8 cellular contexts compared by ENCODE assay signal in genomic region chr6:157800420-157801237, GRCh38. TPM values are rescaled to one million over a fixed set of nuclear protein-coding genes. Genes with fewer than 3 reads are reported as not detected.
A peak's percentile ranks its signal among the peaks of the same experiment; 100 is the strongest.
DNase-seq lines count a peak whose midpoint lies in the region; ATAC-seq lines count a peak whose summit lies in the region.

No MANE protein-coding gene starts in this region.

- peak overlapping the region; percentile 39 for H3K4me3 Mint-ChIP-seq in stimulated activated effector memory CD8-positive, alpha-beta T cell treated with anti-CD3 and anti-CD28 coated beads, Interleukin-12 subunit alpha, Interleukin-12 subunit beta, amount 100 ng/mL, for 72 hours

- no peaks in the 10 kb centered on the region for H3K36me3 Mint-ChIP-seq in stimulated activated effector memory CD8-positive, alpha-beta T cell treated with anti-CD3 and anti-CD28 coated beads, Interleukin-12 subunit alpha, Interleukin-12 subunit beta, amount 100 ng/mL, for 72 hours

- intact Hi-C loops in head of caudate nucleus (cut with DNase I) = no loop called here

- peak overlapping the region; percentile 6 for H3K27ac Mint-ChIP-seq in stimulated activated effector memory CD8-positive, alpha-beta T cell treated with anti-CD3 and anti-CD28 coated beads, Interleukin-12 subunit alpha, Interleukin-12 subunit beta, amount 100 ng/mL, for 72 hours

- peaks cover 3% of the 10 kb centered on the region for H3K9me3 Mint-ChIP-seq in stimulated activated effector memory CD8-positive, alpha-beta T cell treated with anti-CD3 and anti-CD28 coated beads, Interleukin-12 subunit alpha, Interleukin-12 subunit beta, amount 100 ng/mL, for 72 hours

- ATAC-seq in HG03097 (IDR thresholded peaks at IDR 0.05; ENCODE audit: low FRiP score, unreplicated experiment) = peak; percentile 92
- ATAC-seq in stimulated activated effector memory CD8-positive, alpha-beta T cell treated with anti-CD3 and anti-CD28 coated beads, Interleukin-12 subunit alpha, Interleukin-12 subunit beta, amount 100 ng/mL, for 72 hours = peak; percentile 93

- H3K4me1 Mint-ChIP-seq in stimulated activated effector memory CD8-positive, alpha-beta T cell treated with anti-CD3 and anti-CD28 coated beads, Interleukin-12 subunit alpha, Interleukin-12 subunit beta, amount 100 ng/mL, for 72 hours = peaks cover 56% of the 10 kb centered on the region

- peak; percentile 46 for DNase-seq in activated naive CD4-positive, alpha-beta T cell treated with Interleukin-2 at 50 U/mL for 16 hours
- DNase-seq in activated naive CD4-positive, alpha-beta T cell (lab: John Stamatoyannopoulos, UW) = no peak
- DNase-seq in activated T-cell treated with anti-CD3 and anti-CD28 coated beads, Interleukin-2, amount 50 U/mL, for 48 hours = peak; percentile 59 to 63
- peak in 1 of 2 donors; percentile 70 for DNase-seq in stimulated activated effector memory CD8-positive, alpha-beta T cell treated with anti-CD3 and anti-CD28 coated beads, Interleukin-12 subunit alpha, Interleukin-12 subunit beta, amount 100 ng/mL, for 72 hours (ENCODE audit: low spot score in 2 of 2)
- DNase-seq in ureter (ENCODE audit: low spot score) (no peak), Ammon's horn (ENCODE audit: low spot score) (no peak), head of caudate nucleus (no peak)

RNA-seq across cellular contexts. Expression of gene SNX9, which starts 22.4 kb away (rescaled TPM):
- 45.8 TPM for total RNA-seq in ureter

Comparison
In these comparisons a context has a peak if more than half of its experiments do, and no peak if none do; other contexts are left out.
1. DNase-seq: peak in activated naive CD4-positive, alpha-beta T cell treated with Interleukin-2 at 50 U/mL for 16 hours (single experiment) and activated T-cell treated with anti-CD3 and anti-CD28 coated beads, Interleukin-2, amount 50 U/mL, for 48 hours (2 of 2); none in activated naive CD4-positive, alpha-beta T cell (0 of 4), ureter (single experiment), Ammon's horn (single experiment) and head of caudate nucleus (0 of 42).